Comparison of ENCODE assay signal across 22 cellular contexts in the genomic region with DNA sequence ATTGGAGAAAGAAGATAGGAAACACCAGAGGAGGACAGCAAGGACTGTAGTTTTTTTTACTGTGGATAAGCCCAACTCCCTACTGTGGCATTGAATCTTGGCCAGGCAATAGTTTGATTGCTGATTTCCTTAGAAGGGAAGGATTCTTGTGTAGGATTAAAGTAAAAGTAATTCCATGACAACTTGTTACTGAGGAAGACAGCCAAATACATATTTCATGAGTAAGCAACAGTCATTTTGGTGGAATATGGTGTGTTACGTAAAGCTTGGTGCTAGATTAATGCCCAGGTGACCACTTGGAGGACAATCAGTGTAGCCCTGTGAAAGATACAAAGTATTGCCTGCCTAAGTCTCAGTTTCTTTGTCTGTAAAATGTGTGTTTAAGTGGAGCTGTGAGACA.
"Had no signal": no experiment of that assay in that cellular context is flagged by ENCODE, and none has a peak within 500 bp of the region (broad histone marks: within the 10 kb centered on the region; RNA-seq: fewer than 3 reads in every experiment).

No MANE protein-coding gene starts in this region.

- H3K36me3 ChIP-seq: ascending aorta, esophagus muscularis mucosa, right atrium auricular region, transverse colon, uterus had no signal

- H3K9me3 Mint-ChIP-seq: activated naive CD4-positive, alpha-beta T cell treated with anti-CD3 and anti-CD28 coated beads, Interleukin-2, amount 10 ng/mL, durations not matched to agents 7 days and 5 days had no signal

- ATAC-seq: stimulated activated naive CD8-positive, alpha-beta T cell treated with anti-CD3 and anti-CD28 coated beads, Interleukin-15, Interleukin-2, amounts not matched to agents 100 U/mL and 50 U/mL, for 24 hours had no signal

- H3K4me3 Mint-ChIP-seq: activated naive CD4-positive, alpha-beta T cell treated with anti-CD3 and anti-CD28 coated beads, Interleukin-2, amount 10 ng/mL, durations not matched to agents 7 days and 5 days; dendritic cell treated with granulocyte-macrophage colony-stimulating factor and Interleukin-4, amounts not matched to agents 40 ng/mL and 50 ng/mL, for 4 days; naive B cell; neural crest cell had no signal

- H3K4me1 Mint-ChIP-seq: activated naive CD4-positive, alpha-beta T cell treated with anti-CD3 and anti-CD28 coated beads, Interleukin-2, amount 10 ng/mL, durations not matched to agents 7 days and 5 days; naive B cell; neural crest cell had no signal

- H3K9me3 ChIP-seq: ascending aorta, esophagus muscularis mucosa, transverse colon, uterus had no signal

- H3K27me3 Mint-ChIP-seq: activated naive CD4-positive, alpha-beta T cell treated with anti-CD3 and anti-CD28 coated beads, Interleukin-2, amount 10 ng/mL, durations not matched to agents 7 days and 5 days; naive B cell; progenitor cell of endocrine pancreas had no signal

- H3K27ac Mint-ChIP-seq: activated naive CD4-positive, alpha-beta T cell treated with anti-CD3 and anti-CD28 coated beads, Interleukin-2, amount 10 ng/mL, durations not matched to agents 7 days and 5 days; dendritic cell treated with granulocyte-macrophage colony-stimulating factor and Interleukin-4, amounts not matched to agents 40 ng/mL and 50 ng/mL, for 4 days; naive B cell; progenitor cell of endocrine pancreas had no signal

- H3K27me3 ChIP-seq: ascending aorta, esophagus muscularis mucosa, right atrium auricular region, transverse colon, uterus had no signal

- H3K36me3 Mint-ChIP-seq: activated naive CD4-positive, alpha-beta T cell treated with anti-CD3 and anti-CD28 coated beads, Interleukin-2, amount 10 ng/mL, durations not matched to agents 7 days and 5 days; naive B cell had no signal

- H3K4me1 ChIP-seq: ascending aorta, left ventricle myocardium inferior, right atrium auricular region, transverse colon, uterus had no signal

- H3K27ac ChIP-seq: ascending aorta, left ventricle myocardium inferior, right atrium auricular region, skin epidermis, transverse colon, uterus, VCaP had no signal

- H3K4me3 ChIP-seq: ascending aorta, esophagus muscularis mucosa, left ventricle myocardium inferior, right atrium auricular region, skin epidermis, transverse colon, uterus had no signal

- DNase-seq: activated CD4-positive, alpha-beta T cell treated with anti-CD3 and anti-CD28 coated beads for 1 hour; activated CD8-positive, alpha-beta memory T cell treated with anti-CD3 and anti-CD28 coated beads for 24 hours; activated CD8-positive, alpha-beta memory T cell treated with anti-CD3 and anti-CD28 coated beads, Interleukin-2, amount 50 U/mL, for 48 hours; activated effector memory CD4-positive, alpha-beta T cell treated with Interleukin-2 at 50 U/mL for 16 hours; activated naive CD4-positive, alpha-beta T cell treated with anti-CD3 and anti-CD28 coated beads, Interleukin-2, amount 10 ng/mL, durations not matched to agents 7 days and 5 days; activated T-cell treated with anti-CD3 and anti-CD28 coated beads, Interleukin-2, amount 50 U/mL, for 48 hours; effector CD8-positive, alpha-beta T cell; head of caudate nucleus; left ventricle myocardium inferior; naive B cell; stimulated activated naive CD8-positive, alpha-beta T cell treated with anti-CD3 and anti-CD28 coated beads, Interleukin-15, Interleukin-2, amounts not matched to agents 100 U/mL and 50 U/mL, for 24 hours; T-helper 2 cell; transverse colon; uterus had no signal
